12 cellular contexts compared by ENCODE assay signal in the genomic region with DNA sequence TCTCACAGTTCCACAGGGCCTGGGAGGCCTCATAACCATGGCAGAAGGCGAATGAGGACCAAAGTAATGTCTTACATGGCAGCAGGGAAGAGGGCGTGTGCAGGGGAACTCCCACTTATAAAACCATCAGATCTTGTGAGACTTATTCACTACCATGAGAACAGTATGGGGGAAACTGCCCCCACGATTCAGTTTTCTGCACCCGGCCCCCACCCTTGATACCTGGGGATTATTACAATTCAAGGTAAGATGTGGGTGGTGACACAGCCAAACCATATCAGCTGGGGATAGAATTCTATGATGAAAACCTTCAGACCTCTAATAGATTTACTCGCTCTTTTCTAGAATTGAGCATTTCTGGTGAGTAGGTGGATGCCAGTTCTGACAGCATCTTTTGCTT. TPM values are rescaled to one million over a fixed set of nuclear protein-coding genes. Genes with fewer than 3 reads are reported as not detected.
DNase-seq lines count a peak whose midpoint lies in the region; ATAC-seq and TF ChIP-seq lines count a peak whose summit lies in the region.
"Not testable (repeated sequence)": the region's sequence is repeated elsewhere in the genome, so short reads cannot be mapped to it uniquely, and the experiment has no call there.
"Had no signal": no experiment of that assay in that cellular context is flagged by ENCODE, and none has a peak within 500 bp of the region (broad histone marks: within the 10 kb centered on the region; RNA-seq: fewer than 3 reads in every experiment).

No MANE protein-coding gene starts in this region.

- not testable (repeated sequence) for DNase-seq in psoas muscle
- DNase-seq in putamen (ENCODE audit: low spot score) = peak; percentile 57

- H3K9me3 ChIP-seq in psoas muscle = not testable (repeated sequence)

- not testable (repeated sequence) for H3K4me3 ChIP-seq in psoas muscle

- H3K27me3 ChIP-seq in psoas muscle (ENCODE audit: insufficient read depth in 3 of 3, low read length in 2 of 3) = not testable (repeated sequence)

- peaks cover 26% of the 10 kb centered on the region for H3K4me1 ChIP-seq in psoas muscle

- not testable (repeated sequence) for ATAC-seq in psoas muscle

- not testable (repeated sequence) for TF ChIP-seq CTCF in psoas muscle (IDR thresholded peaks at IDR 0.05)

- intact Hi-C loops in psoas muscle (cut with DNase I) = not testable (repeated sequence)

- WGBS in psoas muscle, 3 donors = 91% methylated on average over 5 of the region's 5 CpGs; no CpG with 5 or more reads in 1 of the 3 donors

- peak overlapping the region; percentile 58 for H3K27ac ChIP-seq in psoas muscle

- peaks cover 0 to 14% of the 10 kb centered on the region in 2 donors for H3K36me3 ChIP-seq in psoas muscle (ENCODE audit: insufficient read depth in 1 of 2, low read depth in 1 of 2)

RNA-seq across cellular contexts. Expression of a gene that starts 6.8 kb away (rescaled TPM):
- total RNA-seq in psoas muscle = 10 to 100 TPM in 2 of 4 donors, under 1 TPM in 1, not detected in 1; 0.42 to 89.4 (median 27.6) TPM
- polyA plus RNA-seq in psoas muscle = 10 to 100 TPM in 2 of 3 donors, under 1 TPM in 1; 0.21 to 41.2 (median 27.5) TPM
- total RNA-seq: A172; Caco-2; CD4-positive, alpha-beta memory T cell; CD8-positive, alpha-beta memory T cell had no signal
- polyA plus RNA-seq: A549; CD8-positive, alpha-beta memory T cell had no signal

RNA-seq across cellular contexts. Expression of a gene that starts 17.7 kb away (rescaled TPM):
- total RNA-seq in psoas muscle = 1 to 10 TPM in 2 of 4 donors, under 1 TPM in 2; 0.61 to 5.0 (median 1.1) TPM
- polyA plus RNA-seq in psoas muscle = 1 to 10 TPM in 2 of 3 donors, under 1 TPM in 1; 0.53 to 1.4 (median 1.1) TPM
- total RNA-seq: B cell; Calu3; CD4-positive, alpha-beta memory T cell; CD4-positive, CD25-positive, alpha-beta regulatory T cell; CD8-positive, alpha-beta memory T cell; Daoy had no signal
- polyA plus RNA-seq: A549; CD14-positive monocyte; CD4-positive, alpha-beta memory T cell; CD4-positive, CD25-positive, alpha-beta regulatory T cell; CD8-positive, alpha-beta memory T cell had no signal

RNA-seq across cellular contexts. Expression of a gene that starts 26.5 kb away (rescaled TPM):
- 100 to 1,000 TPM in 2 of 4 donors, 10 to 100 TPM in 2; 38.7 to 175 (median 105) TPM for total RNA-seq in psoas muscle
- 10 to 100 TPM; 35.5 to 86.8 (median 61.4) TPM for polyA plus RNA-seq in psoas muscle

RNA-seq across cellular contexts. Expression of a gene that starts 38.5 kb away (rescaled TPM):
- 10 to 100 TPM; 35.0 to 56.2 (median 46.9) TPM for total RNA-seq in psoas muscle
- 10 to 100 TPM; 26.0 to 46.8 (median 42.9) TPM for polyA plus RNA-seq in psoas muscle

RNA-seq across cellular contexts. Expression of a gene that starts 46.4 kb away (rescaled TPM):
- total RNA-seq in psoas muscle = 10 to 100 TPM; 10.1 to 49.4 (median 25.4) TPM
- polyA plus RNA-seq in psoas muscle = 10 to 100 TPM; 39.8 to 79.8 (median 42.3) TPM
